ENCODE assay signal across 1 cellular context in the genomic region with DNA sequence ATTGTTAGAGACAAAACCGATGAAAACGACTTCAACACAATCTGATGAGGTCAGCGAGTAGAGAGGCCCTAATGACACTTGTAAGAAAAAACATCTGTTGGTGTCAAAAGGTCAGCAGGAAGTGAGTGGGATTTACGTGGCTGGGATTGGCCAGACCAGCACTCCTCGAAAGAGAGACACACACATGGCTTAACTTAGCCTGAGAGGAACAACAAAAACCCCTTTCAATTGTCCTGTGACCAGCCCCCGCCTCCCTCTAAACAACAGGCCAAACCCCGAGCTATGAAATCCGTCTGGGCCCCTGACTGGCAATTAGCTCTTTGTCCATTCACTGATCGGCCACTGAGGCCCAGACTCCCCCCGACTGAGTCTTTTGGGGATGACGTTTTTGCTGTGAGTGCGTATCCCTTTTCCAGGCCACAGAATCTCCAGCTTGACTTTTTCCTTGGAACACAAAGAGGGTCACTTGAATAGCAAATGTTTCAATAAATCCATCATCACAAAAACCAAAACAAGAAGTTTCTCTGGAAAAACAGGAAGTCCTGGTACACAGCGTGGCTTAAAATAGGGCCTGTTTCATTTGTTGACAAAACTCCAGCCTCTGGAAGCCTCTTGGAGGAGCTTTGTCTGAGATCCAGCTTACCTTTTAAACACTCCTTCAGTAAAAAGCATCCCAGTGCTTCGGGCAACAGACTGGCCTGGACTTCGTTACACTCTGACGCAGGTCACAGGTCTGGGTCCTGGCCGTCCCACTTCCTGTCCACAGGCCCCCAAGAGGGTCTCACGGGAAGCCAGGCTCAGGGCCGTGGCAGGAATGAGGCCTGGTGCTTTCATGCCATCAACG.
TF ChIP-seq lines count a peak whose summit lies in the region.

No MANE protein-coding gene starts in this region.

TF ChIP-seq in SK-N-SH treated with all-trans-retinoic acid at 6 μM for 48 hours, 23 proteins besides CTCF, POLR2A, EP300 and RAD21 (continued from another document):
- TF ChIP-seq CREB5 (CRISPR knock-in tag; IDR thresholded peaks at IDR 0.05; ENCODE audit: low read depth): 0 out of 2 replicates have a peak, but pooled peaks have one; percentile 9
